16 cellular contexts compared by ENCODE assay signal in the genomic region with DNA sequence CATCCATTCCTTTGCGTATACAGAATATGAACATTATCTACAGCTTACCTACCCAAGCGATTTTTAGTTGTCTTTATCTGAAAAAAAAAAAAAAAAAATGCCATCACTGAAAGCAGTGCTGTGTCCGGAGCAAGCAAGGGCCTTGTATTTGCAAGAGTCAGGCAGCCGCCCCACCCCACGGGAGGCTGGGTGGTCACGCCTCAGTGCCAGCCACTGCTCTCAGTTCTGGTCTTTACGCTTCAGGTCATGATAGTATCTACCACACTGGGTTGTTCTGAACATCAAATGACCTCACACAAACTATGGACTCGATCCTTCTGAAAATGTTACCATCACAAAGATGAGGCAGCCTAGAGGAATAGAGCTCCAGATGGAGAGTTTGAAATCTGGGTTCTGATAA.
A peak's percentile ranks its signal among the peaks of the same experiment; 100 is the strongest.
DNase-seq lines count a peak whose midpoint lies in the region; ATAC-seq, FAIRE-seq and TF ChIP-seq lines count a peak whose summit lies in the region.
"Had no signal": no experiment of that assay in that cellular context is flagged by ENCODE, and none has a peak within 500 bp of the region (broad histone marks: within the 10 kb centered on the region; RNA-seq: fewer than 3 reads in every experiment).

No MANE protein-coding gene starts in this region.

- H3K27ac ChIP-seq in GM12878 (ENCODE audit: control insufficient read depth, insufficient read depth) = no peak overlapping the region

- no peak for FAIRE-seq in GM12878 (lab: Jason Lieb, UNC)

- TF ChIP-seq CTCF in GM12878 (IDR thresholded peaks at IDR 0.05 in 2 of 3, conservative IDR thresholded peaks at IDR 0.05 in 1 of 3; ENCODE audit: control insufficient read depth in 2 of 3, extremely low read depth in 1 of 3, insufficient read depth in 1 of 3, low read depth in 3 of 3, low read length in 3 of 3) (no peak), GM10266 (IDR thresholded peaks at IDR 0.05; ENCODE audit: control insufficient read depth, insufficient read depth, low read depth, missing control alignments) (no peak)

- no peak for TF ChIP-seq EP300 in GM12878 (IDR thresholded peaks at IDR 0.05; ENCODE audit: borderline replicate concordance in 1 of 2, control insufficient read depth in 1 of 2, low read depth in 2 of 2, low read length in 2 of 2)

- no peaks in the 10 kb centered on the region for H3K9me3 ChIP-seq in GM12878 (replicated peaks; ENCODE audit: control insufficient read depth, insufficient read depth, low read length)

- H2AFZ ChIP-seq in GM12878 (ENCODE audit: control insufficient read depth, low read depth, low read length) = no peak overlapping the region

- CTCF ChIA-PET in GM12878 (lab: Yijun Ruan, JAX) = no interaction called here

- POLR2A ChIA-PET in GM12878 (lab: Charles Lee) = no interaction called here

- no peaks in the 10 kb centered on the region for H4K20me1 ChIP-seq in GM12878 (ENCODE audit: control insufficient read depth, insufficient read depth)

- no peak overlapping the region for H3K4me2 ChIP-seq in GM12878 (ENCODE audit: control insufficient read depth, insufficient read depth)
- H3K4me2 ChIP-seq: smooth muscle cell had no signal

- no peaks in the 10 kb centered on the region for H3K36me3 ChIP-seq in GM12878 (ENCODE audit: control insufficient read depth in 2 of 2, insufficient read depth in 2 of 2, low read length in 1 of 2)

- no TSS peak for BruUV-seq in GM12878 (replicated peaks; lab: Mats Ljungman, UMichigan)

- ATAC-seq in GM18498 (IDR thresholded peaks at IDR 0.05; ENCODE audit: unreplicated experiment) (peak; percentile 93), GM19397 (IDR thresholded peaks at IDR 0.05; ENCODE audit: unreplicated experiment) (peak; percentile 78), HG02763 (IDR thresholded peaks at IDR 0.05; ENCODE audit: unreplicated experiment) (peak; percentile 51), GM12878 (peak; percentile 90)
- ATAC-seq: left ventricle myocardium superior, WTC11 had no signal

- no peak for TF ChIP-seq RAD21 in GM12878 (IDR thresholded peaks at IDR 0.05; ENCODE audit: insufficient read depth, low read depth, low read length)

- in situ Hi-C loops in GM12878 (cut with MboI) = no loop called here

- H3K27me3 ChIP-seq in GM12878 (replicated peaks in 1 of 2; ENCODE audit: control insufficient read depth in 2 of 2, insufficient read depth in 2 of 2, low read length in 1 of 2) = no peaks in the 10 kb centered on the region; a peak in 1 of 4 replicates

- DNase-seq in GM12878 (ENCODE audit: low read depth, low spot score) (peak; percentile 5), GM10266 (ENCODE audit: extremely low spot score) (no peak), HuH-7.5 (ENCODE audit: low spot score) (no peak), cardiac septum (ENCODE audit: low spot score) (no peak), NCI-H748 treated with DMSO at 0.1 percent for 48 hours (lab: John Stamatoyannopoulos, UW) (no peak)
- DNase-seq: activated naive CD4-positive, alpha-beta T cell treated with anti-CD3 and anti-CD28 coated beads for 36 hours; hippocampal formation; left ventricle myocardium superior; NCI-H2029 treated with DMSO at 0.1 percent for 48 hours; posterior cingulate gyrus; RPMI8226 had no signal

- TF ChIP-seq POLR2A in GM12878 (IDR thresholded peaks at IDR 0.05; ENCODE audit: low read depth, low read length) = no peak

- RAD21 ChIA-PET in GM12878 (lab: Charles Lee; ENCODE audit: unreplicated experiment) = no interaction called here

- no peak overlapping the region for H3K9ac ChIP-seq in GM12878 (ENCODE audit: control insufficient read depth, insufficient read depth, low read length)

- no peaks in the 10 kb centered on the region for H3K79me2 ChIP-seq in GM12878 (ENCODE audit: control insufficient read depth, insufficient read depth, low read length)

- intact Hi-C loops in GM12878 (cut with micrococcal nuclease; ENCODE audit: unreplicated experiment) = loop anchor here (5.0 kb wide), 1 partner anchor 713 kb away; no protein-coding TSS in a partner anchor
- intact Hi-C loops in cardiac septum (cut with DNase I) = no loop called here

- 0 out of 2 replicates have a peak, but pooled peaks cover 3% of the 10 kb centered on the region for H3K4me1 ChIP-seq in GM12878 (ENCODE audit: control insufficient read depth, insufficient read depth, low read length)

- no peak overlapping the region for H3K4me3 ChIP-seq in GM12878
- H3K4me3 ChIP-seq: smooth muscle cell had no signal

- SMC1A ChIA-PET in GM12878 (lab: Charles Lee; ENCODE audit: uncharacterized antibody, unreplicated experiment) = interaction anchor here (0.7 to 1.3 kb wide), 2 partner anchors 12 to 210 kb away, joined by 3 read pairs; no protein-coding TSS in a partner anchor

- 22% methylated on average over 8 of the region's 8 CpGs for WGBS in GM12878 (ENCODE audit: insufficient coverage, insufficient replicate concordance, low lambda C conversion rate, missing lambda C conversion rate)

TF ChIP-seq in GM12878, 131 proteins besides CTCF, POLR2A, EP300 and RAD21:
- TF ChIP-seq PAX5 (IDR thresholded peaks at IDR 0.05; ENCODE audit: borderline replicate concordance, low read depth, low read length) = peak; percentile 58; the same call in 1 of the 2 replicates
- no peak for TF ChIP-seq LARP7 (IDR thresholded peaks at IDR 0.05)
